ENCODE assay signal across 25 cellular contexts in the genomic region with DNA sequence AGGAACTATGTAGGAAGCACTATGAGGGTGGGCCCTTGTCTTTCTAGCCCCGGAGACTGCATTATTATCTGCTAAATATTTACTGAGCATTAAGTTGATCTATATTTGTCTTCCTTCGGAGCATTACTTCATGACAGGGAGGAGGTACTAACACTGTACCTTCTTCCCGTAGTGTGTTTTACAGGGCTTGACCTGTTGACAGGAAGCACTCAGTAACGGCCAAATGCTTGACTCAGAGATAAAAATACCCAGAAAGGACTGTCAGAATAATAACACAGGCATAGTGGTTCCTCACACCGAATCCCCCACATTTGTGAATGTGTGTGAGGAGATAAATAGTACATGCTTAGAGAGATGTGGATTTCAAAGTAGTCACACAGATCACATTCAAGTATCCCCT.
DNase-seq lines count a peak whose midpoint lies in the region; ATAC-seq, FAIRE-seq and TF ChIP-seq lines count a peak whose summit lies in the region.
"Had no signal": no experiment of that assay in that cellular context is flagged by ENCODE, and none has a peak within 500 bp of the region (broad histone marks: within the 10 kb centered on the region; RNA-seq: fewer than 3 reads in every experiment).

No MANE protein-coding gene starts in this region.

- no peaks in the 10 kb centered on the region for H3K4me1 Mint-ChIP-seq in astrocyte (ENCODE audit: low read depth, unreplicated experiment)
- H3K4me1 Mint-ChIP-seq in immature natural killer cell: no peaks in the 10 kb centered on the region
- H3K4me1 Mint-ChIP-seq: activated CD4-positive, alpha-beta T cell treated with anti-CD3 and anti-CD28 coated beads for 36 hours; activated naive CD8-positive, alpha-beta T cell treated with anti-CD3 and anti-CD28 coated beads, Interleukin-2, amount 10 ng/mL, durations not matched to agents 7 days and 5 days; activated T-helper 17 cell treated with anti-CD3 and anti-CD28 coated beads, Interleukin-2, amount 50 U/mL, for 72 hours; naive thymus-derived CD8-positive, alpha-beta T cell had no signal

- DNase-seq in NCI-H2029 (lab: John Stamatoyannopoulos, UW): peak; percentile 37
- DNase-seq in NCI-H2029 treated with DMSO at 0.1 percent for 48 hours (lab: John Stamatoyannopoulos, UW): no peak
- DNase-seq in astrocyte (ENCODE audit: low read depth): peak; percentile 12
- DNase-seq in left ventricle myocardium inferior: no peak
- peak; percentile 21 for DNase-seq in renal cortical epithelial cell (ENCODE audit: low read depth)
- no peak for DNase-seq in immature natural killer cell
- DNase-seq in SW480 (ENCODE audit: low spot score): no peak
- DNase-seq: 8988T; activated CD4-positive, alpha-beta T cell treated with anti-CD3 and anti-CD28 coated beads for 36 hours; activated naive CD8-positive, alpha-beta T cell treated with anti-CD3 and anti-CD28 coated beads, Interleukin-2, amount 10 ng/mL, durations not matched to agents 7 days and 5 days; BE2C; body of pancreas; cortex of kidney; HFFc6; hippocampal formation; naive thymus-derived CD8-positive, alpha-beta T cell; NCI-H1694 treated with DMSO at 0.1 percent for 48 hours; NCI-H345; pancreas; testis had no signal

- H3K36me3 ChIP-seq in astrocyte (ENCODE audit: insufficient read depth, low read length) (no peaks in the 10 kb centered on the region), left ventricle myocardium inferior (no peaks in the 10 kb centered on the region)
- H3K36me3 ChIP-seq: BE2C, pancreas, vagina had no signal

- no peaks in the 10 kb centered on the region for H4K20me1 ChIP-seq in astrocyte (ENCODE audit: insufficient read depth, low read length)

- no peak overlapping the region for H3K4me3 Mint-ChIP-seq in astrocyte (ENCODE audit: unreplicated experiment)
- no peak overlapping the region for H3K4me3 Mint-ChIP-seq in immature natural killer cell
- H3K4me3 Mint-ChIP-seq: activated CD4-positive, alpha-beta T cell treated with anti-CD3 and anti-CD28 coated beads for 36 hours; activated naive CD8-positive, alpha-beta T cell treated with anti-CD3 and anti-CD28 coated beads, Interleukin-2, amount 10 ng/mL, durations not matched to agents 7 days and 5 days; activated T-helper 17 cell treated with anti-CD3 and anti-CD28 coated beads, Interleukin-2, amount 50 U/mL, for 72 hours; HFFc6; naive thymus-derived CD8-positive, alpha-beta T cell had no signal

- no peak overlapping the region for H3K27ac Mint-ChIP-seq in astrocyte (ENCODE audit: unreplicated experiment)
- H3K27ac Mint-ChIP-seq in immature natural killer cell: no peak overlapping the region
- H3K27ac Mint-ChIP-seq: activated CD4-positive, alpha-beta T cell treated with anti-CD3 and anti-CD28 coated beads for 36 hours; activated naive CD8-positive, alpha-beta T cell treated with anti-CD3 and anti-CD28 coated beads, Interleukin-2, amount 10 ng/mL, durations not matched to agents 7 days and 5 days; activated T-helper 17 cell treated with anti-CD3 and anti-CD28 coated beads, Interleukin-2, amount 50 U/mL, for 72 hours; HFFc6; naive thymus-derived CD8-positive, alpha-beta T cell had no signal

- H3K27me3 Mint-ChIP-seq in astrocyte (ENCODE audit: low read depth, unreplicated experiment) (peaks cover 3% of the 10 kb centered on the region), immature natural killer cell (ENCODE audit: low read depth in 3 of 3) (peaks cover 3 to 5% (median 3%) of the 10 kb centered on the region in 3 donors)

- no peaks in the 10 kb centered on the region for H3K27me3 ChIP-seq in astrocyte (ENCODE audit: insufficient read depth, low read length)
- peaks cover 6% of the 10 kb centered on the region for H3K27me3 ChIP-seq in left ventricle myocardium inferior (ENCODE audit: low read depth)
- H3K27me3 ChIP-seq: BE2C, pancreas, testis, vagina had no signal

- H3K9me3 ChIP-seq in astrocyte (ENCODE audit: insufficient read depth, low read depth, low read length) (no peaks in the 10 kb centered on the region), left ventricle myocardium inferior (replicated peaks) (no peaks in the 10 kb centered on the region)
- H3K9me3 ChIP-seq: BE2C, body of pancreas, pancreas, testis, vagina had no signal

- H3K9ac ChIP-seq in astrocyte (ENCODE audit: low read length): no peak overlapping the region

- no peaks in the 10 kb centered on the region for H3K36me3 Mint-ChIP-seq in astrocyte (ENCODE audit: low read depth, unreplicated experiment)
- no peaks in the 10 kb centered on the region for H3K36me3 Mint-ChIP-seq in immature natural killer cell
- H3K36me3 Mint-ChIP-seq: activated naive CD8-positive, alpha-beta T cell treated with anti-CD3 and anti-CD28 coated beads, Interleukin-2, amount 10 ng/mL, durations not matched to agents 7 days and 5 days; naive thymus-derived CD8-positive, alpha-beta T cell had no signal

- H3K4me3 ChIP-seq in astrocyte (ENCODE audit: insufficient read depth, low read depth, low read length) (no peak overlapping the region), left ventricle myocardium inferior (peak overlapping the region; percentile 6)
- H3K4me3 ChIP-seq: body of pancreas, pancreas, testis, vagina had no signal

- intact Hi-C loops in left ventricle myocardium inferior (cut with micrococcal nuclease): no loop called here

- no peak overlapping the region for H2AFZ ChIP-seq in astrocyte (ENCODE audit: low read depth, low read length)

- no peak for ATAC-seq in HG02610 (IDR thresholded peaks at IDR 0.05; ENCODE audit: unreplicated experiment)
- ATAC-seq: activated CD4-positive, alpha-beta T cell treated with anti-CD3 and anti-CD28 coated beads for 36 hours; activated T-helper 17 cell treated with anti-CD3 and anti-CD28 coated beads, Interleukin-2, amount 50 U/mL, for 72 hours; body of pancreas; naive thymus-derived CD8-positive, alpha-beta T cell; SK-N-SH treated with all-trans-retinoic acid at 6 μM for 48 hours had no signal

- FAIRE-seq in astrocyte (lab: Jason Lieb, UNC): no peak
- FAIRE-seq: keratinocyte, pancreas had no signal

- H3K79me2 ChIP-seq in astrocyte (ENCODE audit: insufficient read depth, low read length): no peaks in the 10 kb centered on the region

- TF ChIP-seq CTCF in astrocyte (IDR thresholded peaks at IDR 0.05; ENCODE audit: insufficient read depth, low read depth, low read length): no peak
- TF ChIP-seq CTCF in left ventricle myocardium inferior (IDR thresholded peaks at IDR 0.05; ENCODE audit: borderline replicate concordance): no peak

- H3K27ac ChIP-seq in astrocyte (ENCODE audit: low read depth, low read length): no peak overlapping the region
- H3K27ac ChIP-seq in left ventricle myocardium inferior (replicated peaks): no peak overlapping the region
- H3K27ac ChIP-seq: body of pancreas, pancreas, testis, vagina had no signal

- H3K9me3 Mint-ChIP-seq in astrocyte (ENCODE audit: unreplicated experiment) (no peaks in the 10 kb centered on the region), immature natural killer cell (peaks cover 1 to 39% (median 7%) of the 10 kb centered on the region in 6 donors)
- H3K9me3 Mint-ChIP-seq: activated naive CD8-positive, alpha-beta T cell treated with anti-CD3 and anti-CD28 coated beads, Interleukin-2, amount 10 ng/mL, durations not matched to agents 7 days and 5 days; activated T-helper 17 cell treated with anti-CD3 and anti-CD28 coated beads, Interleukin-2, amount 50 U/mL, for 72 hours; HFFc6 had no signal

- no peaks in the 10 kb centered on the region for H3K4me1 ChIP-seq in astrocyte (ENCODE audit: insufficient read depth, low read length)
- H3K4me1 ChIP-seq in left ventricle myocardium inferior: peaks cover 5% of the 10 kb centered on the region
- H3K4me1 ChIP-seq: body of pancreas, pancreas, testis, vagina had no signal

- no peak overlapping the region for H3K4me2 ChIP-seq in astrocyte (ENCODE audit: low read length)

Comparison
In these comparisons a context has a peak if more than half of its experiments do, and no peak if none do; other contexts are left out.
1. DNase-seq: peak in NCI-H2029 (single experiment), astrocyte (single experiment) and renal cortical epithelial cell (single experiment); none in NCI-H2029 treated with DMSO at 0.1 percent for 48 hours (single experiment), left ventricle myocardium inferior (single experiment), immature natural killer cell (0 of 3) and SW480 (single experiment).